ENCODE assay signal across 20 cellular contexts in the genomic region with DNA sequence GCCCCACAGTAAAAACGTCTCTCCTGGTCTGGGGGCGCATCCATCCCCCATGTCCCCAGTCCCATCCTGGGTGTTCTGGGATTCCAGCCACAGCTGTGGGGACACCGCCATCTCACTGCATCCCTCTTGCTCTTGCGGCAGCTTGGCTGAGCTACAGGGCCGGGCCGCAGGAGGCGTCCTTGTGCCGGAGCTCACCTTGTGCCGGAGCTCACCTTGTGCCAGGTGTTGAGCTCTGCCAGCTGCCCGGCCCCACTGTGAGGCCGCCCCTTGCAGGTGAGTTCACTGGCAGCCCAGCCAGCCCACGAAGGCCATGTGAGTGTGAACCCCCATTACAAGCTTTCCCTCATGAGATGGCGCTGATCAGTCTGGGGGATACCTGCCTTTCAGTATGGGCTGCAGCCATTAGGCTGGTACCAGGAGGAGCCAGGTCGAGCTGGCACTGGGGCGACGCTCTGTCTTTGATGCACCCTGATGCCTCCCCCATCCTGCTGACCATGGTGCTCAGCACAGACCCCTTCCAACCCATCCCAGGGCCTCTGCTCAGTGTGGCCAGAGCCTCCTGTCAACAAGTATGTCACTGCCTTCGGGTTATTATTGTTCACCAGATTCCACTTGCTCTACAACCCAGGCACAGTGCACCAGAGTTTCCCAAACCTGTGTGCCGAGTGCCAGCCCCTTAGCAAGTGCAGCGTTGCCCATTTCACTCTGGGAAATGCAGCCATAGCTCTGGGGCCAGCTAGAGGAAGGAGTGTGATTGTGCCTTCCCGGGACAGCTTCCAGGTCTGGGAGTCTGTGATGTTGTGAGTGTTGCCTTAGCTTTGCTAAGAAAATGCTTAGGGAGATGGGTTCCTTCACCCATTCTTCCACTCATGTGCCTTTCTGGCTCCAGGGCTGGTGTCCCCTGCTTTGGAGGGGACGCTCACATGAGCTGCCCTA.
DNase-seq lines count a peak whose midpoint lies in the region; ATAC-seq and TF ChIP-seq lines count a peak whose summit lies in the region.
"Had no signal": no experiment of that assay in that cellular context is flagged by ENCODE, and none has a peak within 500 bp of the region (broad histone marks: within the 10 kb centered on the region; RNA-seq: fewer than 3 reads in every experiment).

No MANE protein-coding gene starts in this region.

- WGBS in mesenchymal stem cell: 96% methylated on average over 20 of the region's 21 CpGs
- 78 to 93% (median 91%) methylated on average over 9 to 21 of the region's 21 CpGs for WGBS in spleen, 5 donors

- H3K36me3 ChIP-seq in mesenchymal stem cell (ENCODE audit: control insufficient read depth in 1 of 2, insufficient read depth in 2 of 2, low read depth in 1 of 2, low read length in 2 of 2) (peaks cover 0 to 2% of the 10 kb centered on the region in 2 experiments), spleen (no peaks in the 10 kb centered on the region), Karpas-422 (ENCODE audit: insufficient read depth, low read length) (no peaks in the 10 kb centered on the region)
- H3K36me3 ChIP-seq: BE2C had no signal

- H2BK120ac ChIP-seq in mesenchymal stem cell (ENCODE audit: low read depth, low read length): no peak overlapping the region

- H3K27ac ChIP-seq in angular gyrus (ENCODE audit: low read depth, low read length) (peak overlapping the region; percentile 91), dorsolateral prefrontal cortex (peak overlapping the region; percentile 12 to 99 (median 96)), mesenchymal stem cell (ENCODE audit: low read length, poor library complexity, severe bottlenecking) (no peak overlapping the region), spleen (peak overlapping the region in 6 of 8 donors; percentile 58 to 83 (median 78)), Karpas-422 (ENCODE audit: low read length) (no peak overlapping the region)
- H3K27ac ChIP-seq: GM23248, HL-60 had no signal

- no peaks in the 10 kb centered on the region for H4K20me1 ChIP-seq in Karpas-422 (ENCODE audit: insufficient read depth, low read depth, low read length)

- H4K91ac ChIP-seq in mesenchymal stem cell (ENCODE audit: low read length): no peak overlapping the region

- peak overlapping the region; percentile 35 for H4K8ac ChIP-seq in mesenchymal stem cell (ENCODE audit: low read length)

- no peaks in the 10 kb centered on the region for H3K79me2 ChIP-seq in Karpas-422 (ENCODE audit: low read length)

- H3K4me2 ChIP-seq in mesenchymal stem cell (ENCODE audit: low read length, poor library complexity, severe bottlenecking) (no peak overlapping the region), Karpas-422 (ENCODE audit: low read depth, low read length, poor library complexity, severe bottlenecking) (no peak overlapping the region)

- H3K18ac ChIP-seq in mesenchymal stem cell (ENCODE audit: low read depth in 1 of 2, low read length in 2 of 2): no peak overlapping the region

- peaks cover 5% of the 10 kb centered on the region for H3K4me1 ChIP-seq in mesenchymal stem cell (ENCODE audit: control insufficient read depth, insufficient read depth, low read depth, low read length)
- peaks cover 13 to 62% (median 30%) of the 10 kb centered on the region in 6 donors for H3K4me1 ChIP-seq in spleen
- H3K4me1 ChIP-seq in Karpas-422 (ENCODE audit: low read length): no peaks in the 10 kb centered on the region

- H2AFZ ChIP-seq in mesenchymal stem cell (ENCODE audit: low read depth, low read length): no peak overlapping the region
- no peak overlapping the region for H2AFZ ChIP-seq in Karpas-422 (ENCODE audit: low read length)
- H2AFZ ChIP-seq: GM23248 had no signal

- H3K9me3 ChIP-seq in mesenchymal stem cell (ENCODE audit: control insufficient read depth, low read length): no peaks in the 10 kb centered on the region
- H3K9me3 ChIP-seq in spleen: no peaks in the 10 kb centered on the region
- H3K9me3 ChIP-seq in Karpas-422 (ENCODE audit: low read length): no peaks in the 10 kb centered on the region
- H3K9me3 ChIP-seq: BE2C had no signal

- peak overlapping the region in 1 of 2 experiments; percentile 35 for H3K14ac ChIP-seq in mesenchymal stem cell (ENCODE audit: low read length in 2 of 2)

- H3K27me3 ChIP-seq in dorsolateral prefrontal cortex: no peaks in the 10 kb centered on the region
- H3K27me3 ChIP-seq in mesenchymal stem cell (ENCODE audit: control insufficient read depth in 1 of 2, insufficient read depth in 1 of 2, low read length in 2 of 2): no peaks in the 10 kb centered on the region
- no peaks in the 10 kb centered on the region for H3K27me3 ChIP-seq in spleen (replicated peaks in 1 of 7)
- H3K27me3 ChIP-seq in Karpas-422 (ENCODE audit: low read length): no peaks in the 10 kb centered on the region
- H3K27me3 ChIP-seq: BE2C had no signal

- no peak overlapping the region for H2AK5ac ChIP-seq in mesenchymal stem cell (ENCODE audit: low read length, severe bottlenecking)

- no peak for TF ChIP-seq CTCF in dorsolateral prefrontal cortex (IDR thresholded peaks at IDR 0.05 in 54 of 56, conservative IDR thresholded peaks at IDR 0.05 in 2 of 56; ENCODE audit: low read depth in 1 of 56, partially characterized antibody in 56 of 56)
- no peak for TF ChIP-seq CTCF in spleen (IDR thresholded peaks at IDR 0.05 in 8 of 11, conservative IDR thresholded peaks at IDR 0.05 in 3 of 11)

- ATAC-seq in GM21576 (IDR thresholded peaks at IDR 0.05; ENCODE audit: unreplicated experiment): no peak
- ATAC-seq: CD8-positive, alpha-beta T cell; Panc1 had no signal

- H3K4ac ChIP-seq in mesenchymal stem cell (ENCODE audit: low read depth in 1 of 2, low read length in 2 of 2): no peak overlapping the region

- no peak for TF ChIP-seq POLR2A in spleen (IDR thresholded peaks at IDR 0.05)

- intact Hi-C loops in dorsolateral prefrontal cortex (cut with DNase I): loop anchor here in 1 of 2 donors (2.0 kb wide), 1 partner anchor 77 kb away; no protein-coding TSS in a partner anchor
- intact Hi-C loops in spleen (cut with DNase I; ENCODE audit: low total_unique reads): no loop called here

- no peak overlapping the region for H2BK12ac ChIP-seq in mesenchymal stem cell (ENCODE audit: low read length in 2 of 2)

- H3K79me1 ChIP-seq in mesenchymal stem cell (replicated peaks; ENCODE audit: low read length, poor library complexity, severe bottlenecking): no peaks in the 10 kb centered on the region

- H3K9me2 ChIP-seq in Karpas-422 (replicated peaks; ENCODE audit: insufficient read depth, low read length): no peaks in the 10 kb centered on the region

- H2BK5ac ChIP-seq in mesenchymal stem cell (ENCODE audit: low read depth, low read length, poor library complexity, severe bottlenecking): no peak overlapping the region

- H3K4me3 ChIP-seq in dorsolateral prefrontal cortex (no peak overlapping the region), mesenchymal stem cell (ENCODE audit: insufficient read depth in 1 of 2, low read depth in 1 of 2, low read length in 2 of 2) (no peak overlapping the region), spleen (no peak overlapping the region), Karpas-422 (ENCODE audit: low read length) (no peak overlapping the region)
- H3K4me3 ChIP-seq: GM23248 had no signal

- H2BK15ac ChIP-seq in mesenchymal stem cell (ENCODE audit: low read depth, poor library complexity, severe bottlenecking): no peak overlapping the region

- no peak overlapping the region for H3K9ac ChIP-seq in mesenchymal stem cell (ENCODE audit: low read length)
- no peak overlapping the region for H3K9ac ChIP-seq in Karpas-422 (ENCODE audit: low read length)
- H3K9ac ChIP-seq: GM23248 had no signal

- H3K23ac ChIP-seq in mesenchymal stem cell (ENCODE audit: low read length in 2 of 2): no peak overlapping the region

- peak in 3 of 10 donors; percentile 62 to 71 (median 71) for DNase-seq in dorsolateral prefrontal cortex
- no peak for DNase-seq in mesenchymal stem cell
- DNase-seq in spleen: no peak
- DNase-seq in Karpas-422: no peak
- no peak for DNase-seq in GF-D8 (lab: John Stamatoyannopoulos, UW)
- DNase-seq: BE2C; CD8-positive, alpha-beta T cell; DMS79 treated with DMSO at 0.1 percent for 48 hours; GDM1; GM23248; KBM-7; NCI-H1092 treated with DMSO at 0.1 percent for 48 hours; NCI-H1694 treated with DMSO at 0.1 percent for 48 hours; NCI-H446; NCI-H774; Right ventricle myocardium superior had no signal

Comparison
In these comparisons a context has a peak if more than half of its experiments do, and no peak if none do; other contexts are left out.
1. H3K27ac ChIP-seq: peak in angular gyrus (single experiment), dorsolateral prefrontal cortex (59 of 59) and spleen (6 of 8); none in mesenchymal stem cell (single experiment) and Karpas-422 (single experiment).